Comparison of ENCODE assay signal across 23 cellular contexts in the genomic region with DNA sequence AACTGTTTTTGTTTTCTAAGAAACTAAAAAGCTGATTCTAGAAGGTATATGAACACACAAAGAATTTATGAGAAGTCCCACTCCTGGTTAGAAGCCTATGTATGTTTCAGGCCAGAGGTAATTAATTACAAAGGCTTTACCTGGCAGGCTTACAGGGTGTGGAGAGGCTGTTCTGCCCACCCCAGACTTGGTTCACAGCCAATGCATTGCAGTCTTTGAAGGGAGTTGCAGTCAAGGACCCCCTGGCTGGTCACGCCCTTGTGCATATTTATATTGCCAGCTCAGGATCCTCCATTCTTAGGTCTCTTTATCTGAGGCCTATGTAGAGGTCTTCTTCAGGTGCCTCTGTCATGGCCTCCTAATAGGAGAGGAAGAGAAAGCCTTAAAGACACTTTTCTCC. TPM values are rescaled to one million over a fixed set of nuclear protein-coding genes. Genes with fewer than 3 reads are reported as not detected.
"Had no signal": no experiment of that assay in that cellular context is flagged by ENCODE, and none has a peak within 500 bp of the region (broad histone marks: within the 10 kb centered on the region; RNA-seq: fewer than 3 reads in every experiment).

No MANE protein-coding gene starts in this region.

- H3K36me3 ChIP-seq: gastrocnemius medialis, left ventricle myocardium inferior, ovary, transverse colon, uterus had no signal

- H3K27me3 ChIP-seq: gastrocnemius medialis, ovary, transverse colon, uterus had no signal

- DNase-seq: activated CD4-positive, alpha-beta T cell treated with anti-CD3 and anti-CD28 coated beads, Interleukin-2, amount 50 U/mL, for 4 hours; activated naive CD8-positive, alpha-beta T cell treated with anti-CD3 and anti-CD28 coated beads for 36 hours; amniotic stem cell; effector CD8-positive, alpha-beta T cell; gastrocnemius medialis; head of caudate nucleus; kidney; left ventricle myocardium inferior; mucosa of descending colon; naive B cell; ovary; psoas muscle; right cardiac atrium; stimulated activated naive CD8-positive, alpha-beta T cell treated with anti-CD3 and anti-CD28 coated beads, Interleukin-15, Interleukin-2, amounts not matched to agents 100 U/mL and 50 U/mL, for 24 hours; substantia nigra; transverse colon; uterus had no signal

- H3K4me1 ChIP-seq: left ventricle myocardium inferior, uterus had no signal

- H3K36me3 Mint-ChIP-seq: activated naive CD8-positive, alpha-beta T cell treated with anti-CD3 and anti-CD28 coated beads for 36 hours; naive B cell had no signal

- H3K4me3 Mint-ChIP-seq: activated naive CD8-positive, alpha-beta T cell treated with anti-CD3 and anti-CD28 coated beads for 36 hours; activated T-helper 1 cell treated with anti-CD3 and anti-CD28 coated beads, Interleukin-12 subunit alpha, Interleukin-12 subunit beta, Interleukin-2, Interleukin-4 antibody, amounts not matched to agents 30 ng/mL and 10 ng/mL and 1 ng/mL, durations not matched to agents 14 hours and 24 hours and 36 hours; dendritic cell treated with granulocyte-macrophage colony-stimulating factor and Interleukin-4, amounts not matched to agents 40 ng/mL and 50 ng/mL, for 4 days; naive B cell; neural crest cell had no signal

- H3K4me3 ChIP-seq: gastrocnemius medialis, left ventricle myocardium inferior, mucosa of descending colon, ovary, psoas muscle, skin epidermis, transverse colon, uterus had no signal

- H3K9me3 ChIP-seq: gastrocnemius medialis, left ventricle myocardium inferior, mucosa of descending colon, ovary, psoas muscle, transverse colon, uterus had no signal

- H3K9me3 Mint-ChIP-seq: activated naive CD8-positive, alpha-beta T cell treated with anti-CD3 and anti-CD28 coated beads for 36 hours; activated T-helper 1 cell treated with anti-CD3 and anti-CD28 coated beads, Interleukin-12 subunit alpha, Interleukin-12 subunit beta, Interleukin-2, Interleukin-4 antibody, amounts not matched to agents 30 ng/mL and 10 ng/mL and 1 ng/mL, durations not matched to agents 14 hours and 24 hours and 36 hours; dendritic cell treated with granulocyte-macrophage colony-stimulating factor and Interleukin-4, amounts not matched to agents 40 ng/mL and 50 ng/mL, for 4 days had no signal

- ATAC-seq: esophagus mucosa; gastrocnemius medialis; mucosa of descending colon; psoas muscle; right cardiac atrium; stimulated activated naive CD8-positive, alpha-beta T cell treated with anti-CD3 and anti-CD28 coated beads, Interleukin-15, Interleukin-2, amounts not matched to agents 100 U/mL and 50 U/mL, for 24 hours had no signal

- H3K27ac ChIP-seq: gastrocnemius medialis, left ventricle myocardium inferior, ovary, psoas muscle, skin epidermis, transverse colon, uterus had no signal

- H3K27ac Mint-ChIP-seq: activated naive CD8-positive, alpha-beta T cell treated with anti-CD3 and anti-CD28 coated beads for 36 hours; activated T-helper 1 cell treated with anti-CD3 and anti-CD28 coated beads, Interleukin-12 subunit alpha, Interleukin-12 subunit beta, Interleukin-2, Interleukin-4 antibody, amounts not matched to agents 30 ng/mL and 10 ng/mL and 1 ng/mL, durations not matched to agents 14 hours and 24 hours and 36 hours; dendritic cell treated with granulocyte-macrophage colony-stimulating factor and Interleukin-4, amounts not matched to agents 40 ng/mL and 50 ng/mL, for 4 days; naive B cell had no signal

RNA-seq across cellular contexts. Expression of a gene that starts 13.6 kb away (rescaled TPM):
- total RNA-seq: activated naive CD8-positive, alpha-beta T cell treated with anti-CD3 and anti-CD28 coated beads for 36 hours; activated T-helper 1 cell treated with anti-CD3 and anti-CD28 coated beads, Interleukin-12 subunit alpha, Interleukin-12 subunit beta, Interleukin-2, Interleukin-4 antibody, amounts not matched to agents 30 ng/mL and 10 ng/mL and 1 ng/mL, durations not matched to agents 14 hours and 24 hours and 36 hours; chondrocyte; left ventricle myocardium inferior; neural crest cell; right cardiac atrium; uterus had no signal
- polyA plus RNA-seq: ovary, right cardiac atrium had no signal
